Comparison of ENCODE assay signal across 8 cellular contexts in genomic region chr10:89250814-89251416, GRCh38. TPM values are rescaled to one million over a fixed set of nuclear protein-coding genes. Genes with fewer than 3 reads are reported as not detected.
DNase-seq lines count a peak whose midpoint lies in the region; ATAC-seq and TF ChIP-seq lines count a peak whose summit lies in the region.

No MANE protein-coding gene starts in this region.

- TF ChIP-seq CTCF in NB4 (IDR thresholded peaks at IDR 0.05; ENCODE audit: low read depth, low read length) (no peak), colonic mucosa (IDR thresholded peaks at IDR 0.05) (no peak), nephron (IDR thresholded peaks at IDR 0.05; ENCODE audit: unreplicated experiment in 3 of 3) (no peak)

- no peaks in the 10 kb centered on the region for H3K27me3 ChIP-seq in colonic mucosa

- H3K36me3 ChIP-seq in colonic mucosa = no peaks in the 10 kb centered on the region

- H3K36me3 Mint-ChIP-seq in nephron (ENCODE audit: low read depth) = no peaks in the 10 kb centered on the region

- ATAC-seq in GM18502 (IDR thresholded peaks at IDR 0.05; ENCODE audit: poor library complexity, unreplicated experiment) (peak; percentile 1), GM21447 (IDR thresholded peaks at IDR 0.05; ENCODE audit: unreplicated experiment) (no peak), HG02938 (IDR thresholded peaks at IDR 0.05; ENCODE audit: unreplicated experiment) (no peak)

- H3K9me3 Mint-ChIP-seq in nephron = peaks cover 6% of the 10 kb centered on the region

- H3K4me1 Mint-ChIP-seq in nephron = peaks cover 5% of the 10 kb centered on the region

- no peak for TF ChIP-seq POLR2A in NB4 (IDR thresholded peaks at IDR 0.05; ENCODE audit: extremely low read depth, insufficient read length)

- peaks cover 6% of the 10 kb centered on the region for H3K4me1 ChIP-seq in colonic mucosa

- H3K27ac Mint-ChIP-seq in nephron = no peak overlapping the region

- H3K27me3 Mint-ChIP-seq in nephron (ENCODE audit: low read depth) = no peaks in the 10 kb centered on the region

- H3K4me3 Mint-ChIP-seq in nephron = peak overlapping the region; percentile 85 to 88 (median 88)

- H3K4me3 ChIP-seq in NB4 (ENCODE audit: low read depth, low read length) (peak overlapping the region; percentile 80), colonic mucosa (peak overlapping the region; percentile 66)

- DNase-seq in NB4 (ENCODE audit: low read depth) (no peak), colonic mucosa (no peak), globus pallidus (ENCODE audit: low spot score) (no peak), GM03348 (ENCODE audit: low spot score) (no peak)

- intact Hi-C loops in colonic mucosa (cut with DNase I) = no loop called here

- H3K9me3 ChIP-seq in colonic mucosa = no peaks in the 10 kb centered on the region

- H3K9ac ChIP-seq in colonic mucosa (ENCODE audit: low read depth in 2 of 2, low read length in 2 of 2) = peak overlapping the region; percentile 62 to 66

- peak overlapping the region; percentile 30 for H3K27ac ChIP-seq in colonic mucosa

RNA-seq across cellular contexts. Expression of gene LIPA, which starts 0.7 kb away (rescaled TPM):
- total RNA-seq in colonic mucosa = 10 to 100 TPM; 30.4 to 37.8 TPM

RNA-seq across cellular contexts. Expression of gene CH25H, which starts 43.8 kb away (rescaled TPM):
- total RNA-seq in colonic mucosa = 1 to 10 TPM in 1 of 2 donors, under 1 TPM in 1; 0.40 to 1.7 TPM

RNA-seq across cellular contexts. Expression of gene IFIT2, which starts 50.9 kb away (rescaled TPM):
- total RNA-seq in colonic mucosa = 1 to 10 TPM; 4.8 to 7.5 TPM
